In genomic region chr17:66829386-66829864, GRCh38 we compare ENCODE assay signal across 8 cellular contexts. TPM values are rescaled to one million over a fixed set of nuclear protein-coding genes. Genes with fewer than 3 reads are reported as not detected.
DNase-seq lines count a peak whose midpoint lies in the region; ATAC-seq, FAIRE-seq and TF ChIP-seq lines count a peak whose summit lies in the region.

No MANE protein-coding gene starts in this region.

- TF ChIP-seq CTCF in upper lobe of left lung (IDR thresholded peaks at IDR 0.05): no peak

- no peaks in the 10 kb centered on the region for H3K4me1 ChIP-seq in upper lobe of left lung

- H3K36me3 ChIP-seq in upper lobe of left lung: no peaks in the 10 kb centered on the region

- H3K27ac ChIP-seq in upper lobe of left lung: no peak overlapping the region

- no peaks in the 10 kb centered on the region for H3K9me3 ChIP-seq in upper lobe of left lung

- H3K27me3 ChIP-seq in upper lobe of left lung: no peaks in the 10 kb centered on the region

- FAIRE-seq in GM12891 (lab: Jason Lieb, UNC): no peak

- ATAC-seq in upper lobe of left lung (ENCODE audit: low FRiP score in 2 of 2): peak; percentile 67 to 77
- ATAC-seq in GM18873 (IDR thresholded peaks at IDR 0.05; ENCODE audit: low FRiP score, unreplicated experiment): no peak

- peak; percentile 9 for DNase-seq in CD1c-positive myeloid dendritic cell (ENCODE audit: extremely low spot score)
- peak; percentile 63 for DNase-seq in HuH-7 (ENCODE audit: low spot score)
- DNase-seq in amniotic stem cell (lab: John Stamatoyannopoulos, UW): peak; percentile 15
- peak; percentile 91 for DNase-seq in islet precursor cell
- DNase-seq in upper lobe of left lung: peak in 1 of 2 donors; percentile 28
- DNase-seq in GM12891 (ENCODE audit: insufficient read length, low spot score): no peak
- no peak for DNase-seq in activated effector memory CD4-positive, alpha-beta T cell treated with anti-CD3 and anti-CD28 coated beads, Interleukin-2, amount 50 U/mL, for 16 hours

- TF ChIP-seq POLR2A in upper lobe of left lung (IDR thresholded peaks at IDR 0.05) (no peak), GM12891 (IDR thresholded peaks at IDR 0.05; ENCODE audit: low read depth, low read length) (no peak)

- WGBS in upper lobe of left lung, 2 donors: 4 to 9% methylated on average over 14 to 18 of the region's 18 CpGs

- no peak for TF ChIP-seq EP300 in upper lobe of left lung (IDR thresholded peaks at IDR 0.05)

- no peak overlapping the region for H3K4me3 ChIP-seq in upper lobe of left lung

TF ChIP-seq in GM12891, 5 proteins besides CTCF, POLR2A, EP300 and RAD21:
- TF ChIP-seq POU2F2 (IDR thresholded peaks at IDR 0.05; ENCODE audit: low read depth, low read length) (no peak), SPI1 (IDR thresholded peaks at IDR 0.05; ENCODE audit: low read depth, low read length) (no peak), POLR2AphosphoS5 (IDR thresholded peaks at IDR 0.05; ENCODE audit: low read depth, low read length) (no peak), TAF1 (IDR thresholded peaks at IDR 0.05; ENCODE audit: low read depth, low read length) (no peak), PAX5 (IDR thresholded peaks at IDR 0.05; ENCODE audit: insufficient read depth, low read length, severe bottlenecking) (no peak)
TF ChIP-seq in GM12891: peak in this region for 0.

RNA-seq across cellular contexts. Expression of gene CACNG5, which starts 5.5 kb away (rescaled TPM):
- total RNA-seq in upper lobe of left lung: not detected
- polyA plus RNA-seq in GM12891 (2012; ENCODE audit: low read depth, missing spikeins): not detected

Comparison
In these comparisons a context has a peak if more than half of its experiments do, and no peak if none do; other contexts are left out.
1. DNase-seq: peak in CD1c-positive myeloid dendritic cell (single experiment), HuH-7 (single experiment), amniotic stem cell (single experiment) and islet precursor cell (single experiment); none in GM12891 (single experiment) and activated effector memory CD4-positive, alpha-beta T cell treated with anti-CD3 and anti-CD28 coated beads, Interleukin-2, amount 50 U/mL, for 16 hours (single experiment).